In genomic region chr5:178074266-178074952, GRCh38 we compare ENCODE assay signal across 1 cellular context.
TF ChIP-seq lines count a peak whose summit lies in the region.

No MANE protein-coding gene starts in this region.

TF ChIP-seq in HEK293, 187 proteins besides CTCF, POLR2A, EP300 and RAD21 (continued from another document):
- TF ChIP-seq HOXD13 (CRISPR knock-in tag; IDR thresholded peaks at IDR 0.05; ENCODE audit: borderline replicate concordance): no peak
